In the genomic region with DNA sequence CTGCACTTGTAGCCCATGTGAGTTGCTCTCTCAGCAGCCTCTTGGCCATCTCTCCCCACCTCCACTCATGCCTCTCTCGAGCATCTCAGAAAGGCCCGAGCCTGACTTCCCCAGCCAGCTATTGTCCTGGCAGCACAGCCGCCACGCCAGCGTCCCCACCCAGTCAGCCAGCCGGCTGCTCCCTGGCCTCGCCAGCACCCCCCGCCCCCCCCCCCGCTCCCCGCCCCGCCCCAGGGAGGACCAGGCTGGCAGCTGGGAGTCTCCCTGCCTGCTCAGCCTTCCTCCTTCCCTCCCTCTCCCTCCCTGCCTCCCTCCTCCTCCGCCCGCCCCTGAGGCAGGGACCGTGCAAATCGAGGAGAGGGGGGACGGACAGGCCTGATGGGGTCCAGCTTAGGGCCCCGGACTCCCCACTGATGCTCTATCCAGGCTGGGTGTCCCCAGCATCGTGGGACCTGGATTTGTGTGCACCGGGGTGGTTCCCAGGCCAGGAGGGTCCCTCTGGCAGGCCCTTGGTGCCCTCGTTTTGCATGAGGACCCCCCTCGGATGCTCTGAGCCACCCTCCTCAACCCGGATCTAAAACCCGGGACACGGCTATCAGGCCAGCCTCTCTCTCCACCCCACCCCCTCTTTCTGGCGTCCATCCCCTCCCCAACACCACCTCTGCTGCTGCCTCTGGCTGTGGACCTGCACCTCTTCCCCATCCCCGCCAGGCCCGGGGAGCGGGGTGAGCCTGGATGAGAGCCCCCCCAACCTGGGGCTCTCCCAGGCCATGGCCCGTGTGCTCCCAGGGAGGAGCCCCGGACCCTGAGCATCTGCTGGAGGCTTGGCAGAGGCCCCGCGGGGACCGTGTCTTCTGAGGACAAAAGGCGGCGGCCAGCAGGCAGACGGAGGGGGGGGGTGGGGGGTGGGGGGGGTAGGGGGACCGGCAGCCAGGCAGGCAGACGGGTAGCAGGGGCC, we compare ENCODE assay signal across 8 cellular contexts. TPM values are rescaled to one million over a fixed set of nuclear protein-coding genes. Genes with fewer than 3 reads are reported as not detected.
A peak's percentile ranks its signal among the peaks of the same experiment; 100 is the strongest.
DNase-seq lines count a peak whose midpoint lies in the region; ATAC-seq lines count a peak whose summit lies in the region.

A gene with protein sequence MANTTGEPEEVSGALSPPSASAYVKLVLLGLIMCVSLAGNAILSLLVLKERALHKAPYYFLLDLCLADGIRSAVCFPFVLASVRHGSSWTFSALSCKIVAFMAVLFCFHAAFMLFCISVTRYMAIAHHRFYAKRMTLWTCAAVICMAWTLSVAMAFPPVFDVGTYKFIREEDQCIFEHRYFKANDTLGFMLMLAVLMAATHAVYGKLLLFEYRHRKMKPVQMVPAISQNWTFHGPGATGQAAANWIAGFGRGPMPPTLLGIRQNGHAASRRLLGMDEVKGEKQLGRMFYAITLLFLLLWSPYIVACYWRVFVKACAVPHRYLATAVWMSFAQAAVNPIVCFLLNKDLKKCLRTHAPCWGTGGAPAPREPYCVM (plus strand): TSS at position 621 of the 958 bp plus-strand sequence. CDS start 27,833 bp downstream, outside the sequence.

- in situ Hi-C loops in Caki2 (cut with HindIII; ENCODE audit: low pct_unique_long_range_greater_than_20kb, low sequenced_read_pairs) = no loop called here

- peak within 1 kb of the TSS; percentile 38 to 65 for H3K27ac Mint-ChIP-seq in stimulated activated naive CD8-positive, alpha-beta T cell treated with anti-CD3 and anti-CD28 coated beads, Interleukin-15, amount 100 ng/mL, for 72 hours

- ATAC-seq in stimulated activated naive CD8-positive, alpha-beta T cell treated with anti-CD3 and anti-CD28 coated beads, Interleukin-15, amount 100 ng/mL, for 72 hours = peak; percentile 66
- no peak for ATAC-seq in HG03521 (IDR thresholded peaks at IDR 0.05; ENCODE audit: unreplicated experiment)

- H3K4me3 Mint-ChIP-seq in stimulated activated naive CD8-positive, alpha-beta T cell treated with anti-CD3 and anti-CD28 coated beads, Interleukin-15, amount 100 ng/mL, for 72 hours = peak within 1 kb of the TSS; percentile 65 to 69

- no peaks in the 10 kb centered on the region for H3K9me3 Mint-ChIP-seq in stimulated activated naive CD8-positive, alpha-beta T cell treated with anti-CD3 and anti-CD28 coated beads, Interleukin-15, amount 100 ng/mL, for 72 hours

- peaks cover 11% of the 10 kb centered on the region for H3K4me1 Mint-ChIP-seq in stimulated activated naive CD8-positive, alpha-beta T cell treated with anti-CD3 and anti-CD28 coated beads, Interleukin-15, amount 100 ng/mL, for 72 hours

- peak; percentile 30 for DNase-seq in Caki2 (ENCODE audit: low read depth)
- peak; percentile 33 for DNase-seq in NCI-H2196 (lab: John Stamatoyannopoulos, UW; ENCODE audit: unreplicated experiment)
- DNase-seq in cerebellar cortex (ENCODE audit: low spot score) = peak; percentile 69
- DNase-seq in kidney glomerular epithelial cell (lab: John Stamatoyannopoulos, UW) = peak; percentile 1
- DNase-seq in stimulated activated naive CD8-positive, alpha-beta T cell treated with anti-CD3 and anti-CD28 coated beads, Interleukin-15, amount 100 ng/mL, for 72 hours = no peak
- no peak for DNase-seq in SKM-1 (lab: John Stamatoyannopoulos, UW; ENCODE audit: unreplicated experiment)
- DNase-seq in Kasumi-1 (lab: John Stamatoyannopoulos, UW) = no peak

- H3K27me3 Mint-ChIP-seq in stimulated activated naive CD8-positive, alpha-beta T cell treated with anti-CD3 and anti-CD28 coated beads, Interleukin-15, amount 100 ng/mL, for 72 hours = peaks cover 7% of the 10 kb centered on the region

RNA-seq across cellular contexts. Expression of the gene that starts here (rescaled TPM):
- not detected in 2 replicates for total RNA-seq in Caki2 (2014; rRNA removed; shearing (Covaris generic); ENCODE audit: low replicate concordance)

Comparison
In these comparisons a context has a peak if more than half of its experiments do, and no peak if none do; other contexts are left out.
1. Peak in DNase-seq in Caki2; RNA of the gene not detected or under 1 TPM.
2. DNase-seq: peak in NCI-H2196 (single experiment), cerebellar cortex (single experiment) and kidney glomerular epithelial cell (single experiment); none in stimulated activated naive CD8-positive, alpha-beta T cell treated with anti-CD3 and anti-CD28 coated beads, Interleukin-15, amount 100 ng/mL, for 72 hours (0 of 2), SKM-1 (single experiment) and Kasumi-1 (0 of 2).